21 cellular contexts compared by ENCODE assay signal in the genomic region with DNA sequence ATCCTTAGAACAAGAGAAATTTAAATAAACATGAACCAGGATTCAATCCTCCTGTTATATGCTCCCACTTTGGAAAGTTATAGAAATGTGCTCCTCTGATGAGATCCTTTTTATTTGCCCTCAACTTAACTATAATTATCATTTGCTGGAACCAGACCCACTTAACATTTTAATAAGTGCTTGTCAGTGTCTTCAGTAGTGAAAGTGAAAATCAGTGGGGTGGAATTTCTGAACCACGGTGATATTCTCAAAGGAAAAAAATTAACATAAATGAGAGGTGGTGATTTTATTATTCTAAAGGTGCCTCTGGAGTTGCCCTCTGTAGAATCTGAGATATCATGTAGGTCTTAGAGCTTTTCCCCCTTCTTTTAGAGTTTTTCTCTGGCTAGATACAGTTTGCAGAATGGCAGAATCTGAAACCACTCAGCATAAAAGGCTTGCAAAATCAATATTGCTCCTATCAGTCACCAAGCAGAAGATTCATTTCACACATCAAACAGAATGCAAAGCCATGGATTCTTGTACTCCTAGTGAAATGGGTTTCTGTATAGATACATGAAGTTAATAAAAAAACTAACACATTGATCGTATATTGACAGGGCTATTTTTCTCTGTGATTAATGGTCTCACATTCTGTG.
"Had no signal": no experiment of that assay in that cellular context is flagged by ENCODE, and none has a peak within 500 bp of the region (broad histone marks: within the 10 kb centered on the region; RNA-seq: fewer than 3 reads in every experiment).

No MANE protein-coding gene starts in this region.

- H3K27me3 Mint-ChIP-seq: dendritic cell treated with granulocyte-macrophage colony-stimulating factor and Interleukin-4, amounts not matched to agents 40 ng/mL and 50 ng/mL, for 4 days; effector memory CD8-positive, alpha-beta T cell; naive thymus-derived CD8-positive, alpha-beta T cell; stimulated activated naive B cell treated with anti-CD40 and anti-IgM and Interleukin-4, amounts not matched to agents 10 μg/mL and 1 μg/mL and 100 μg/mL, for 72 hours; stimulated activated naive CD8-positive, alpha-beta T cell treated with anti-CD3 and anti-CD28 coated beads, Interleukin-15, amount 100 ng/mL, for 72 hours had no signal

- H3K27me3 ChIP-seq: foreskin keratinocyte, neutrophil, sigmoid colon, testis, tibial nerve, upper lobe of right lung, vagina had no signal

- H3K4me1 Mint-ChIP-seq: immature natural killer cell; naive thymus-derived CD8-positive, alpha-beta T cell; stimulated activated naive B cell treated with anti-CD40 and anti-IgM and Interleukin-4, amounts not matched to agents 10 μg/mL and 1 μg/mL and 100 μg/mL, for 72 hours; stimulated activated naive CD8-positive, alpha-beta T cell treated with anti-CD3 and anti-CD28 coated beads, Interleukin-15, amount 100 ng/mL, for 72 hours had no signal

- H3K9me3 Mint-ChIP-seq: stimulated activated naive B cell treated with anti-CD40 and anti-IgM and Interleukin-4, amounts not matched to agents 10 μg/mL and 1 μg/mL and 100 μg/mL, for 72 hours had no signal

- ATAC-seq: effector memory CD8-positive, alpha-beta T cell; foreskin keratinocyte; left cardiac atrium; left ventricle myocardium superior; naive thymus-derived CD8-positive, alpha-beta T cell; psoas muscle; stimulated activated naive B cell treated with anti-CD40 and anti-IgM and Interleukin-4, amounts not matched to agents 10 μg/mL and 1 μg/mL and 100 μg/mL, for 72 hours; stimulated activated naive CD8-positive, alpha-beta T cell treated with anti-CD3 and anti-CD28 coated beads, Interleukin-15, amount 100 ng/mL, for 72 hours; upper lobe of right lung had no signal

- H3K9me3 ChIP-seq: neutrophil, psoas muscle, sigmoid colon, testis, tibial nerve, upper lobe of right lung, vagina had no signal

- H3K27ac ChIP-seq: foreskin keratinocyte, neutrophil, psoas muscle, sigmoid colon, skin epidermis, testis, tibial nerve, upper lobe of right lung, vagina had no signal

- H3K27ac Mint-ChIP-seq: dendritic cell treated with granulocyte-macrophage colony-stimulating factor and Interleukin-4, amounts not matched to agents 40 ng/mL and 50 ng/mL, for 4 days; effector memory CD8-positive, alpha-beta T cell; immature natural killer cell; naive thymus-derived CD8-positive, alpha-beta T cell; stimulated activated naive B cell treated with anti-CD40 and anti-IgM and Interleukin-4, amounts not matched to agents 10 μg/mL and 1 μg/mL and 100 μg/mL, for 72 hours; stimulated activated naive CD8-positive, alpha-beta T cell treated with anti-CD3 and anti-CD28 coated beads, Interleukin-15, amount 100 ng/mL, for 72 hours had no signal

- H3K4me3 Mint-ChIP-seq: dendritic cell treated with granulocyte-macrophage colony-stimulating factor and Interleukin-4, amounts not matched to agents 40 ng/mL and 50 ng/mL, for 4 days; effector memory CD8-positive, alpha-beta T cell; immature natural killer cell; naive thymus-derived CD8-positive, alpha-beta T cell; stimulated activated naive B cell treated with anti-CD40 and anti-IgM and Interleukin-4, amounts not matched to agents 10 μg/mL and 1 μg/mL and 100 μg/mL, for 72 hours; stimulated activated naive CD8-positive, alpha-beta T cell treated with anti-CD3 and anti-CD28 coated beads, Interleukin-15, amount 100 ng/mL, for 72 hours had no signal

- H3K4me1 ChIP-seq: foreskin keratinocyte, psoas muscle, sigmoid colon, testis, tibial nerve, upper lobe of right lung, vagina had no signal

- H3K36me3 ChIP-seq: neutrophil, sigmoid colon, tibial nerve, upper lobe of right lung, vagina had no signal

- H3K4me3 ChIP-seq: psoas muscle, sigmoid colon, skin epidermis, testis, tibial nerve, upper lobe of right lung, vagina had no signal

- DNase-seq: effector memory CD8-positive, alpha-beta T cell; foreskin keratinocyte; immature natural killer cell; kidney; left cardiac atrium; left ventricle myocardium superior; mesendoderm; naive thymus-derived CD8-positive, alpha-beta T cell; psoas muscle; sigmoid colon; stimulated activated CD4-positive, alpha-beta T cell treated with anti-CD3 and anti-CD28 coated beads, Interleukin-2, amount 100 ng/mL, for 24 hours; stimulated activated CD4-positive, alpha-beta T cell treated with anti-CD3 and anti-CD28 coated beads, Interleukin-4, amount 100 ng/mL, for 4 hours; stimulated activated naive B cell treated with anti-CD40 and anti-IgM and Interleukin-4, amounts not matched to agents 10 μg/mL and 1 μg/mL and 100 μg/mL, for 72 hours; stimulated activated naive CD8-positive, alpha-beta T cell treated with anti-CD3 and anti-CD28 coated beads, Interleukin-15, amount 100 ng/mL, for 72 hours; testis; upper lobe of right lung had no signal

- H3K36me3 Mint-ChIP-seq: immature natural killer cell; naive thymus-derived CD8-positive, alpha-beta T cell; stimulated activated naive B cell treated with anti-CD40 and anti-IgM and Interleukin-4, amounts not matched to agents 10 μg/mL and 1 μg/mL and 100 μg/mL, for 72 hours had no signal
